In the genomic region with DNA sequence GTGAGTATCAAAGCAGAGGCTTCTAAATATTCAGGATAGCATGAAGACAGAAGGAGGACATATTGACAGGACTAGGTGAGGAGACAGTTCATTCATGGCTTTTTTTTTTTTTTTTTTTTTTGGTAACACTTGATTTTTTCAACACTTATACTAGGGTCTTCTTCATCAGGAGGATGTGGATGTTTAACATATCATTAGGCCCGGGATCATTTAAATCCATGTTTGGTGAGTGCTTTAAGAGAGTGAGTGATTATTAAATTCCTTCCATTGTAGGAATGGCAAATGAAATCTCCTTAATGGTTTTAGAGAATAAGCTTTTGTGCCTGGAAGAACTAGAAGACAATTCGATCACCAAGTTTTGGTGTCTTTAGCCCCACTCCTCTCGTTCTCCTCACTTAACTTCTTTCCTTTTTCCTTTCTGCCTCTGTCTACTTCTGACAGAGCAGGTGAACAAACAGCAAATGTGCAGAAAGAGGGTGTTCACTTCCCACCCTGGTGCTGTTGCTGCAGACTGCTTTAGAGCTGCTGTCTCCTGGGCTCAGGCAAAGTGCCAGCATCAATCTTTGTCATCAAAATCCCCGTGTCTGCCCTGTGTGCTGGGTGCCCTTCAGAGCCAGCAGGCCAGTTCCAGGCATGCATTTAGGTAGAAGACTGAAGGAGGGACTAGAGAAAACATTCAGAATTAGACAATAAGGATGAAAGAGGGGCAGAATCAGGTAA, we compare ENCODE assay signal across 1 cellular context.
TF ChIP-seq lines count a peak whose summit lies in the region.

No MANE protein-coding gene starts in this region.

TF ChIP-seq in H1, 55 proteins besides CTCF, POLR2A, EP300 and RAD21:
- TF ChIP-seq JUND (IDR thresholded peaks at IDR 0.05; ENCODE audit: low read length) (no peak), ZNF274 (IDR thresholded peaks at IDR 0.05; ENCODE audit: borderline replicate concordance, extremely low read depth, low read length) (no peak), SIRT6 (IDR thresholded peaks at IDR 0.05; ENCODE audit: low read length) (no peak), RNF2 (IDR thresholded peaks at IDR 0.05; ENCODE audit: borderline replicate concordance, low read depth, low read length, missing control alignments, poor library complexity, severe bottlenecking) (no peak), PHF8 (conservative IDR thresholded peaks at IDR 0.05; ENCODE audit: low read depth, low read length) (no peak), BRCA1 (IDR thresholded peaks at IDR 0.05; ENCODE audit: low read depth, low read length) (no peak), TBP (IDR thresholded peaks at IDR 0.05; ENCODE audit: low read depth, low read length) (no peak), SP4 (IDR thresholded peaks at IDR 0.05; ENCODE audit: low read length) (no peak), POLR2AphosphoS5 (IDR thresholded peaks at IDR 0.05; ENCODE audit: low read depth, low read length) (no peak), NANOG (IDR thresholded peaks at IDR 0.05; ENCODE audit: insufficient read depth, low read depth, low read length, poor library complexity, severe bottlenecking) (no peak), TCF12 (IDR thresholded peaks at IDR 0.05; ENCODE audit: low read depth, low read length) (no peak)
- TF ChIP-seq, protein P1, sequence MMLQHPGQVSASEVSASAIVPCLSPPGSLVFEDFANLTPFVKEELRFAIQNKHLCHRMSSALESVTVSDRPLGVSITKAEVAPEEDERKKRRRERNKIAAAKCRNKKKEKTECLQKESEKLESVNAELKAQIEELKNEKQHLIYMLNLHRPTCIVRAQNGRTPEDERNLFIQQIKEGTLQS (IDR thresholded peaks at IDR 0.05; ENCODE audit: insufficient read depth, low read depth, low read length), result no peak
- TF ChIP-seq, protein P2, sequence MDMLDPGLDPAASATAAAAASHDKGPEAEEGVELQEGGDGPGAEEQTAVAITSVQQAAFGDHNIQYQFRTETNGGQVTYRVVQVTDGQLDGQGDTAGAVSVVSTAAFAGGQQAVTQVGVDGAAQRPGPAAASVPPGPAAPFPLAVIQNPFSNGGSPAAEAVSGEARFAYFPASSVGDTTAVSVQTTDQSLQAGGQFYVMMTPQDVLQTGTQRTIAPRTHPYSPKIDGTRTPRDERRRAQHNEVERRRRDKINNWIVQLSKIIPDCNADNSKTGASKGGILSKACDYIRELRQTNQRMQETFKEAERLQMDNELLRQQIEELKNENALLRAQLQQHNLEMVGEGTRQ (IDR thresholded peaks at IDR 0.05; ENCODE audit: low read length), result no peak
- TF ChIP-seq, protein P3, sequence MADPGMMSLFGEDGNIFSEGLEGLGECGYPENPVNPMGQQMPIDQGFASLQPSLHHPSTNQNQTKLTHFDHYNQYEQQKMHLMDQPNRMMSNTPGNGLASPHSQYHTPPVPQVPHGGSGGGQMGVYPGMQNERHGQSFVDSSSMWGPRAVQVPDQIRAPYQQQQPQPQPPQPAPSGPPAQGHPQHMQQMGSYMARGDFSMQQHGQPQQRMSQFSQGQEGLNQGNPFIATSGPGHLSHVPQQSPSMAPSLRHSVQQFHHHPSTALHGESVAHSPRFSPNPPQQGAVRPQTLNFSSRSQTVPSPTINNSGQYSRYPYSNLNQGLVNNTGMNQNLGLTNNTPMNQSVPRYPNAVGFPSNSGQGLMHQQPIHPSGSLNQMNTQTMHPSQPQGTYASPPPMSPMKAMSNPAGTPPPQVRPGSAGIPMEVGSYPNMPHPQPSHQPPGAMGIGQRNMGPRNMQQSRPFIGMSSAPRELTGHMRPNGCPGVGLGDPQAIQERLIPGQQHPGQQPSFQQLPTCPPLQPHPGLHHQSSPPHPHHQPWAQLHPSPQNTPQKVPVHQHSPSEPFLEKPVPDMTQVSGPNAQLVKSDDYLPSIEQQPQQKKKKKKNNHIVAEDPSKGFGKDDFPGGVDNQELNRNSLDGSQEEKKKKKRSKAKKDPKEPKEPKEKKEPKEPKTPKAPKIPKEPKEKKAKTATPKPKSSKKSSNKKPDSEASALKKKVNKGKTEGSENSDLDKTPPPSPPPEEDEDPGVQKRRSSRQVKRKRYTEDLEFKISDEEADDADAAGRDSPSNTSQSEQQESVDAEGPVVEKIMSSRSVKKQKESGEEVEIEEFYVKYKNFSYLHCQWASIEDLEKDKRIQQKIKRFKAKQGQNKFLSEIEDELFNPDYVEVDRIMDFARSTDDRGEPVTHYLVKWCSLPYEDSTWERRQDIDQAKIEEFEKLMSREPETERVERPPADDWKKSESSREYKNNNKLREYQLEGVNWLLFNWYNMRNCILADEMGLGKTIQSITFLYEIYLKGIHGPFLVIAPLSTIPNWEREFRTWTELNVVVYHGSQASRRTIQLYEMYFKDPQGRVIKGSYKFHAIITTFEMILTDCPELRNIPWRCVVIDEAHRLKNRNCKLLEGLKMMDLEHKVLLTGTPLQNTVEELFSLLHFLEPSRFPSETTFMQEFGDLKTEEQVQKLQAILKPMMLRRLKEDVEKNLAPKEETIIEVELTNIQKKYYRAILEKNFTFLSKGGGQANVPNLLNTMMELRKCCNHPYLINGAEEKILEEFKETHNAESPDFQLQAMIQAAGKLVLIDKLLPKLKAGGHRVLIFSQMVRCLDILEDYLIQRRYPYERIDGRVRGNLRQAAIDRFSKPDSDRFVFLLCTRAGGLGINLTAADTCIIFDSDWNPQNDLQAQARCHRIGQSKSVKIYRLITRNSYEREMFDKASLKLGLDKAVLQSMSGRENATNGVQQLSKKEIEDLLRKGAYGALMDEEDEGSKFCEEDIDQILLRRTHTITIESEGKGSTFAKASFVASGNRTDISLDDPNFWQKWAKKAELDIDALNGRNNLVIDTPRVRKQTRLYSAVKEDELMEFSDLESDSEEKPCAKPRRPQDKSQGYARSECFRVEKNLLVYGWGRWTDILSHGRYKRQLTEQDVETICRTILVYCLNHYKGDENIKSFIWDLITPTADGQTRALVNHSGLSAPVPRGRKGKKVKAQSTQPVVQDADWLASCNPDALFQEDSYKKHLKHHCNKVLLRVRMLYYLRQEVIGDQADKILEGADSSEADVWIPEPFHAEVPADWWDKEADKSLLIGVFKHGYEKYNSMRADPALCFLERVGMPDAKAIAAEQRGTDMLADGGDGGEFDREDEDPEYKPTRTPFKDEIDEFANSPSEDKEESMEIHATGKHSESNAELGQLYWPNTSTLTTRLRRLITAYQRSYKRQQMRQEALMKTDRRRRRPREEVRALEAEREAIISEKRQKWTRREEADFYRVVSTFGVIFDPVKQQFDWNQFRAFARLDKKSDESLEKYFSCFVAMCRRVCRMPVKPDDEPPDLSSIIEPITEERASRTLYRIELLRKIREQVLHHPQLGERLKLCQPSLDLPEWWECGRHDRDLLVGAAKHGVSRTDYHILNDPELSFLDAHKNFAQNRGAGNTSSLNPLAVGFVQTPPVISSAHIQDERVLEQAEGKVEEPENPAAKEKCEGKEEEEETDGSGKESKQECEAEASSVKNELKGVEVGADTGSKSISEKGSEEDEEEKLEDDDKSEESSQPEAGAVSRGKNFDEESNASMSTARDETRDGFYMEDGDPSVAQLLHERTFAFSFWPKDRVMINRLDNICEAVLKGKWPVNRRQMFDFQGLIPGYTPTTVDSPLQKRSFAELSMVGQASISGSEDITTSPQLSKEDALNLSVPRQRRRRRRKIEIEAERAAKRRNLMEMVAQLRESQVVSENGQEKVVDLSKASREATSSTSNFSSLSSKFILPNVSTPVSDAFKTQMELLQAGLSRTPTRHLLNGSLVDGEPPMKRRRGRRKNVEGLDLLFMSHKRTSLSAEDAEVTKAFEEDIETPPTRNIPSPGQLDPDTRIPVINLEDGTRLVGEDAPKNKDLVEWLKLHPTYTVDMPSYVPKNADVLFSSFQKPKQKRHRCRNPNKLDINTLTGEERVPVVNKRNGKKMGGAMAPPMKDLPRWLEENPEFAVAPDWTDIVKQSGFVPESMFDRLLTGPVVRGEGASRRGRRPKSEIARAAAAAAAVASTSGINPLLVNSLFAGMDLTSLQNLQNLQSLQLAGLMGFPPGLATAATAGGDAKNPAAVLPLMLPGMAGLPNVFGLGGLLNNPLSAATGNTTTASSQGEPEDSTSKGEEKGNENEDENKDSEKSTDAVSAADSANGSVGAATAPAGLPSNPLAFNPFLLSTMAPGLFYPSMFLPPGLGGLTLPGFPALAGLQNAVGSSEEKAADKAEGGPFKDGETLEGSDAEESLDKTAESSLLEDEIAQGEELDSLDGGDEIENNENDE (IDR thresholded peaks at IDR 0.05; ENCODE audit: insufficient replicate concordance, low read length), result no peak
- TF ChIP-seq, protein P4, sequence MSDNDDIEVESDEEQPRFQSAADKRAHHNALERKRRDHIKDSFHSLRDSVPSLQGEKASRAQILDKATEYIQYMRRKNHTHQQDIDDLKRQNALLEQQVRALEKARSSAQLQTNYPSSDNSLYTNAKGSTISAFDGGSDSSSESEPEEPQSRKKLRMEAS (IDR thresholded peaks at IDR 0.05), result no peak
